ENCODE assay signal across 15 cellular contexts in the genomic region with DNA sequence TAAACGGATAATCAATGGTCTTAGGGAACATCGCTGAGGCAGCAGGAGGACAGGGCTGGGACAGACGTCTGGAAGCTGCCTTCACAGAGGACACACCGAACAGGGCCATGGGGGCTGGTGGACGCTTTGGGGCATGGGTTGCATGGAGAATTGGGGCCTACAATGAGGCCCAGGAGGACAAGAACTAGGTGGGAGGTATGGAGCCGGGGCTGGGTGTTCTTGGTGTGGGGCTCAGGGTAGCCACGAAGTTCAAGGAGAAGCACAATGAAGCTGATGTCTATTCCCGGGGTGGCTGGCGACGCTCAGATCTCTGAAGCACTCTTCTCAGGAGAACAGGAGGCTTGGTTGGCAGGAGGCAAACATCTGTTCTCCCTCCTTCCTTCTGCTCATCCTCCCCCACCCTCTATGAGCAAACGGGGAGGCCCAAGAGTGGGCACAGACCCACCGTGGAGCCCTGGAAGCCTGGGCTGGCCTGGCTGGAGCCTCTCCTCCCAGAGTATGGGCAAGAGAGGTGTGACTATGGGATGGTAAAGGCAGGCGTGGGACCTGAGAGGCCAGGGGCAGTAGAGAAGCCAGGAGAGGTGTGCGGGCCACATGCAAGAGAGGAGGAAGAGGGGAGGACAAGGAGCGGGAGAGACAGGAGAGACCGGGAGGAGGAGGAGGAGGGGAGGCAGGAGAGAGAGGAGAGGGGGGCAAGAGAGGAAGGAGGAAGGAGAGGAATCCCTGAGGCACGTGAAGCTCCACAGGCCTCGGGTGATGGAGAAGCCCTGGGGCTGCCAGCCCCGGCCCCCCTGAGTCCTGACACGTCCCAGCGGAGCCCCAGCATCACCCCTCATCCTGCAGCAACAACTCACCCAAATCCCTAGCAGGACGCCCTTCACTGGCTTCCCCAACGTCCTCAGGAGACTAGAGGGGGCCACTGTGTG.
"Had no signal": no experiment of that assay in that cellular context is flagged by ENCODE, and none has a peak within 500 bp of the region (broad histone marks: within the 10 kb centered on the region; RNA-seq: fewer than 3 reads in every experiment).

No MANE protein-coding gene starts in this region.

- H3K9me3 Mint-ChIP-seq: activated naive CD4-positive, alpha-beta T cell treated with anti-CD3 and anti-CD28 coated beads, Interleukin-2, amount 50 U/mL, for 72 hours; activated T-cell treated with anti-CD3 and anti-CD28 coated beads, Interleukin-2, amount 50 U/mL, for 24 hours; endodermal cell; naive thymus-derived CD8-positive, alpha-beta T cell had no signal

- H3K4me3 ChIP-seq: skin epidermis, thyroid gland had no signal

- H3K9me3 ChIP-seq: thyroid gland had no signal

- H3K27ac Mint-ChIP-seq: activated CD8-positive, alpha-beta memory T cell treated with anti-CD3 and anti-CD28 coated beads, Interleukin-2, amount 10 ng/mL, durations not matched to agents 7 days and 5 days; activated naive CD4-positive, alpha-beta T cell treated with anti-CD3 and anti-CD28 coated beads, Interleukin-2, amount 50 U/mL, for 72 hours; activated T-cell treated with anti-CD3 and anti-CD28 coated beads, Interleukin-2, amount 50 U/mL, for 24 hours; endodermal cell; naive thymus-derived CD8-positive, alpha-beta T cell had no signal

- H3K27me3 ChIP-seq: brain microvascular endothelial cell, thyroid gland had no signal

- H3K4me3 Mint-ChIP-seq: activated CD8-positive, alpha-beta memory T cell treated with anti-CD3 and anti-CD28 coated beads, Interleukin-2, amount 10 ng/mL, durations not matched to agents 7 days and 5 days; activated T-cell treated with anti-CD3 and anti-CD28 coated beads, Interleukin-2, amount 50 U/mL, for 24 hours; endodermal cell; naive thymus-derived CD8-positive, alpha-beta T cell had no signal

- H3K4me1 Mint-ChIP-seq: activated CD8-positive, alpha-beta memory T cell treated with anti-CD3 and anti-CD28 coated beads, Interleukin-2, amount 10 ng/mL, durations not matched to agents 7 days and 5 days; endodermal cell had no signal

- ATAC-seq: activated CD8-positive, alpha-beta memory T cell treated with anti-CD3 and anti-CD28 coated beads, Interleukin-2, amount 10 ng/mL, durations not matched to agents 7 days and 5 days; activated naive CD4-positive, alpha-beta T cell treated with anti-CD3 and anti-CD28 coated beads, Interleukin-2, amount 50 U/mL, for 72 hours; naive thymus-derived CD8-positive, alpha-beta T cell had no signal

- H3K36me3 ChIP-seq: brain microvascular endothelial cell, thyroid gland had no signal

- H3K36me3 Mint-ChIP-seq: activated CD8-positive, alpha-beta memory T cell treated with anti-CD3 and anti-CD28 coated beads, Interleukin-2, amount 10 ng/mL, durations not matched to agents 7 days and 5 days; activated naive CD4-positive, alpha-beta T cell treated with anti-CD3 and anti-CD28 coated beads, Interleukin-2, amount 50 U/mL, for 72 hours; naive thymus-derived CD8-positive, alpha-beta T cell had no signal

- DNase-seq: activated CD4-positive, alpha-beta T cell treated with anti-CD3 and anti-CD28 coated beads, Interleukin-2, amount 50 U/mL, for 4 hours; activated CD4-positive, CD25-positive, alpha-beta regulatory T cell treated with anti-CD3 and anti-CD28 coated beads, Interleukin-2, amount 50 U/mL, for 72 hours; activated CD8-positive, alpha-beta memory T cell treated with anti-CD3 and anti-CD28 coated beads, Interleukin-2, amount 10 ng/mL, durations not matched to agents 7 days and 5 days; activated effector memory CD4-positive, alpha-beta T cell treated with anti-CD3 and anti-CD28 coated beads, Interleukin-2, amount 50 U/mL, for 16 hours; activated T-cell treated with anti-CD3 and anti-CD28 coated beads, Interleukin-2, amount 50 U/mL, for 24 hours; amniotic stem cell; brain microvascular endothelial cell; endodermal cell; erythroblast; hippocampal formation; kidney glomerular epithelial cell had no signal

- H3K27ac ChIP-seq: brain microvascular endothelial cell, skin epidermis, thyroid gland had no signal

- H3K4me1 ChIP-seq: thyroid gland had no signal

- H3K27me3 Mint-ChIP-seq: activated CD8-positive, alpha-beta memory T cell treated with anti-CD3 and anti-CD28 coated beads, Interleukin-2, amount 10 ng/mL, durations not matched to agents 7 days and 5 days had no signal
